Comparison of ENCODE assay signal across 12 cellular contexts in the genomic region with DNA sequence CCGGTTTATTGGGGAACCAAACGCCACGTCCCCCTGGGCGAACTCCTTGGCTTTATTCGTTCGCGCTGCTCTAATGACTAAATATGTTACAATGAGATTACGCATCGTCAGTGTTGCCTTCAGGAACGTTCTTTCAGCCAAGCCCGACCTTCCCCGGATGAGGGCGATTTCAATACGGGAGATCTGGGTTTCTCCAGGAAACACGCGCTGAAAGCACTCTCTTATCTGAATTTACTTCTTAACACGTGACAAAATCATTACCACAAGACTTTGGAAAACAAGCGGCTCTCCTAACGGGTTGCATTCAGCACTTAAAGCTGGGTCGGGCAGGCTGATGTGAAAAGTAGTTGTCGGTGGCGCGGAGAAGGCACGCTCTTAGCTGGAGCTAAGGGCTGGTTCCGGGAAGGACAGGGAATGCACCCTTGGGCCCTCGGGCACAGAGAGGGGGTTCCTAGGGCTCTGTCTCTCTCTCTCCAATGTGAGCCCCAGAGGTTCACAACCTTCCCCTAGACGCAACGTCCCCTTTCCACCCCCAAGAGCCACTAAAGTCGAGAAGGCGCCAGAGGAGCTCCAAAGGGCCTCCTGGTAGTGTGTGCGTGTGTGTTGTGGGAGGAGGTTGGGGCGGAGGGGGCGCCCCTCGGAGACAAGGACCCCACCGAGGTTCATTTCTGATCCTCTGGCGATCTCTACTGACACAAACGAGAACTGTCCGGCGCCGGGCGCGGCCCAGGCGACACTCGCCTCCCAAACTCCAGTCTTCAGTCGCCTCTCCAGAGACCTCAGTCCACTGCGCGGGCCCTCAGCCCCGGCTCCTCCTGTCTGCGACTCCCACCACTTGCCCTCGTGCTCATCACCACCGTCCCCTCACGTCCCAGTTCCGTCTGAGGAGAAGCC. TPM values are rescaled to one million over a fixed set of nuclear protein-coding genes. Genes with fewer than 3 reads are reported as not detected.
DNase-seq lines count a peak whose midpoint lies in the region; ATAC-seq and TF ChIP-seq lines count a peak whose summit lies in the region.
"Had no signal": no experiment of that assay in that cellular context is flagged by ENCODE, and none has a peak within 500 bp of the region (broad histone marks: within the 10 kb centered on the region; RNA-seq: fewer than 3 reads in every experiment).

No MANE protein-coding gene starts in this region.

- no peak overlapping the region for H2BK5ac ChIP-seq in IMR-90 (ENCODE audit: low read depth, low read length, poor library complexity, severe bottlenecking)

- no peak overlapping the region for H3K4ac ChIP-seq in IMR-90 (ENCODE audit: low read depth, low read length)

- no peak overlapping the region for H2BK20ac ChIP-seq in IMR-90 (ENCODE audit: low read depth, low read length)

- H3K27ac ChIP-seq in IMR-90 (ENCODE audit: insufficient read depth, low read length), result no peak overlapping the region
- peak overlapping the region; percentile 73 for H3K27ac ChIP-seq in caudate nucleus (ENCODE audit: low read depth, low read length)
- no peak overlapping the region for H3K27ac ChIP-seq in PC-3 (ENCODE audit: low read length)
- H3K27ac ChIP-seq: 22Rv1, epithelial cell of prostate had no signal

- no peak overlapping the region for H3K27ac Mint-ChIP-seq in nephron

- H3K27me3 ChIP-seq in IMR-90 (ENCODE audit: control insufficient read depth, insufficient read depth, low read length), result peaks cover 87% of the 10 kb centered on the region
- H3K27me3 ChIP-seq in PC-3 (ENCODE audit: low read length), result peaks cover 98% of the 10 kb centered on the region

- in situ Hi-C loops in IMR-90 (cut with MboI; ENCODE audit: low sequenced_read_pairs), result no loop called here

- H3K4me2 ChIP-seq in IMR-90 (ENCODE audit: low read depth, low read length), result no peak overlapping the region
- H3K4me2 ChIP-seq in PC-3 (ENCODE audit: low read length), result no peak overlapping the region

- TF ChIP-seq CTCF in IMR-90 (conservative IDR thresholded peaks at IDR 0.05; ENCODE audit: low read depth, low read length) (no peak), nephron (IDR thresholded peaks at IDR 0.05; ENCODE audit: unreplicated experiment in 3 of 3) (no peak), PC-3 (conservative IDR thresholded peaks at IDR 0.05; ENCODE audit: low read depth, low read length) (no peak)

- no peaks in the 10 kb centered on the region for H3K4me1 ChIP-seq in IMR-90 (ENCODE audit: control insufficient read depth, insufficient read depth, low read length)
- H3K4me1 ChIP-seq in PC-3 (ENCODE audit: insufficient read depth, low read length), result no peaks in the 10 kb centered on the region

- no peak overlapping the region for H2BK120ac ChIP-seq in IMR-90 (ENCODE audit: low read depth, low read length)

- CTCF ChIA-PET in IMR-90 (lab: Yijun Ruan, JAX), result interaction anchor here (0.6 kb wide), 1 partner anchor 286 kb away, joined by 4 read pairs; no protein-coding TSS in a partner anchor
- CTCF ChIA-PET in PC-3 (lab: Charles Lee), result no interaction called here

- DNase-seq in DMS 273 (lab: John Stamatoyannopoulos, UW; ENCODE audit: unreplicated experiment) (peak; percentile 70), DMS 273 treated with DMSO at 0.1 percent for 48 hours (lab: John Stamatoyannopoulos, UW) (no peak), IMR-90 (no peak), caudate nucleus (lab: John Stamatoyannopoulos, UW) (peak in 35 of 61 donors; percentile 10 to 68 (median 49)), NCI-H774 (lab: John Stamatoyannopoulos, UW) (no peak), PC-3 (no peak), HuH-7 (ENCODE audit: low spot score) (no peak)
- DNase-seq: NCI-H2029, occipital lobe had no signal

- H3K9me3 ChIP-seq in IMR-90 (ENCODE audit: control insufficient read depth, insufficient read depth, low read length), result 0 out of 2 replicates have a peak, but pooled peaks cover 2% of the 10 kb centered on the region
- H3K9me3 ChIP-seq in PC-3 (ENCODE audit: low read length), result no peaks in the 10 kb centered on the region

- no peaks in the 10 kb centered on the region for H3K36me3 ChIP-seq in IMR-90 (ENCODE audit: control insufficient read depth, insufficient read depth, low read length)
- H3K36me3 ChIP-seq in PC-3 (ENCODE audit: low read depth, low read length), result no peaks in the 10 kb centered on the region

- POLR2A ChIA-PET in IMR-90 (lab: Charles Lee; ENCODE audit: unreplicated experiment), result no interaction called here
- POLR2A ChIA-PET in PC-3 (lab: Charles Lee; ENCODE audit: unreplicated experiment), result no interaction called here

- H3K9me2 ChIP-seq in PC-3 (replicated peaks; ENCODE audit: low read length), result no peaks in the 10 kb centered on the region

- H3K4me1 Mint-ChIP-seq in nephron, result peaks cover 19% of the 10 kb centered on the region

- H3K18ac ChIP-seq in IMR-90 (ENCODE audit: low read depth, low read length), result no peak overlapping the region

- BruUV-seq in IMR-90 (replicated peaks; lab: Mats Ljungman, UMichigan) (no TSS peak), PC-3 (replicated peaks; lab: Mats Ljungman, UMichigan) (no TSS peak)

- no peak overlapping the region for H4K91ac ChIP-seq in IMR-90 (ENCODE audit: insufficient read depth, low read depth, low read length)

- no peak overlapping the region for H4K5ac ChIP-seq in IMR-90 (ENCODE audit: low read depth, low read length)

- ATAC-seq in IMR-90 (ENCODE audit: low read depth) (no peak), PC-3 (no peak)

- no peak overlapping the region for H4K8ac ChIP-seq in IMR-90 (ENCODE audit: low read depth in 2 of 2, low read length in 2 of 2)

- H3K56ac ChIP-seq in IMR-90 (ENCODE audit: extremely low read depth, insufficient read depth, low read length), result no peak overlapping the region

- no peak overlapping the region for H3K23ac ChIP-seq in IMR-90 (ENCODE audit: low read depth, low read length)

- no peak overlapping the region for H2BK15ac ChIP-seq in IMR-90 (ENCODE audit: low read depth, low read length)

- peaks cover 96% of the 10 kb centered on the region for H3K27me3 Mint-ChIP-seq in nephron (ENCODE audit: low read depth)

- H3K4me3 ChIP-seq in IMR-90 (ENCODE audit: insufficient read depth, low read depth, low read length) (no peak overlapping the region), PC-3 (ENCODE audit: low read length) (no peak overlapping the region)

- H3K79me1 ChIP-seq in IMR-90 (ENCODE audit: low read depth in 1 of 2, low read length in 2 of 2), result no peaks in the 10 kb centered on the region

- H3K36me3 Mint-ChIP-seq in nephron (ENCODE audit: low read depth), result no peaks in the 10 kb centered on the region

- H2AK9ac ChIP-seq in IMR-90 (replicated peaks; ENCODE audit: low read depth, low read length, poor library complexity), result no peak overlapping the region

- H3K9me3 Mint-ChIP-seq in nephron, result no peaks in the 10 kb centered on the region

- TF ChIP-seq POLR2A in IMR-90 (IDR thresholded peaks at IDR 0.05; ENCODE audit: low read depth, low read length), result no peak

- H2AK5ac ChIP-seq in IMR-90 (ENCODE audit: low read depth, low read length), result no peak overlapping the region

- dilution Hi-C loops in IMR-90 (cut with HindIII; ENCODE audit: low sequenced_read_pairs, unreplicated experiment), result no loop called here

- H3K9ac ChIP-seq in IMR-90 (ENCODE audit: low read depth, low read length) (no peak overlapping the region), PC-3 (ENCODE audit: low read length) (no peak overlapping the region)

- no peaks in the 10 kb centered on the region for H3K79me2 ChIP-seq in PC-3 (ENCODE audit: low read length)

- H3K4me3 Mint-ChIP-seq in nephron, result peak overlapping the region; percentile 34 to 51 (median 47)

- H3F3A ChIP-seq in PC-3 (ENCODE audit: low read length, unreplicated experiment), result no peaks in the 10 kb centered on the region

- H2AFZ ChIP-seq in IMR-90 (replicated peaks; ENCODE audit: low read length, poor library complexity) (peak overlapping the region; percentile 33), PC-3 (ENCODE audit: low read length) (no peak overlapping the region)

- no peaks in the 10 kb centered on the region for H4K20me1 ChIP-seq in IMR-90 (ENCODE audit: insufficient read depth, low read length)
- no peaks in the 10 kb centered on the region for H4K20me1 ChIP-seq in PC-3 (ENCODE audit: low read length)

- WGBS in IMR-90 (ENCODE audit: extremely low coverage in 2 of 2, insufficient read length in 1 of 2), 2 experiments, result 3% methylated on average over 26 of the region's 53 CpGs; no CpG with 5 or more reads in 1 of the 2 experiments

- intact Hi-C loops in IMR-90 (cut with micrococcal nuclease) (no loop called here), PC-3 (cut with micrococcal nuclease) (no loop called here)

- no peaks in the 10 kb centered on the region for H3K9me1 ChIP-seq in IMR-90 (ENCODE audit: insufficient read depth, low read length)

- TF ChIP-seq RAD21 in IMR-90 (IDR thresholded peaks at IDR 0.05; ENCODE audit: low read length), result no peak

- H3K14ac ChIP-seq in IMR-90 (replicated peaks; ENCODE audit: low read depth, low read length), result no peak overlapping the region

TF ChIP-seq in IMR-90, 13 proteins besides CTCF, POLR2A, EP300 and RAD21:
- TF ChIP-seq NFE2L2 (IDR thresholded peaks at IDR 0.05; ENCODE audit: low read depth, low read length), result no peak
- TF ChIP-seq CHD1 (IDR thresholded peaks at IDR 0.05; ENCODE audit: low read depth, low read length), result no peak
- no peak for TF ChIP-seq MAFK (IDR thresholded peaks at IDR 0.05; ENCODE audit: low read depth, low read length)
- no peak for TF ChIP-seq MAZ (IDR thresholded peaks at IDR 0.05; ENCODE audit: borderline replicate concordance, low read depth, low read length)
- no peak for TF ChIP-seq BHLHE40 (IDR thresholded peaks at IDR 0.05; ENCODE audit: low read depth, low read length)
- TF ChIP-seq ELK1 (IDR thresholded peaks at IDR 0.05; ENCODE audit: borderline replicate concordance, low read depth, low read length), result no peak

RNA-seq across cellular contexts. Expression of gene NKX2-2, which starts 7.1 kb away (rescaled TPM):
- total RNA-seq in IMR-90 (2012; rRNA removed), result not detected in 2 replicates
- polyA plus RNA-seq in IMR-90 (2012; rRNA removed), result not detected in 2 replicates
- not detected in 2 replicates for polyA plus RNA-seq in IMR-90 (2012; cell fraction: cytosol; rRNA removed)
- not detected in 2 replicates for polyA plus RNA-seq in IMR-90 (2012; cell fraction: nucleus; rRNA removed; ENCODE audit: low replicate concordance)
- not detected in 2 replicates for total RNA-seq in PC-3 (2014; rRNA removed)

Comparison
In these comparisons a context has a peak if more than half of its experiments do, and no peak if none do; other contexts are left out.
1. DNase-seq: peak in DMS 273 (single experiment) and caudate nucleus (35 of 61); none in DMS 273 treated with DMSO at 0.1 percent for 48 hours (single experiment), IMR-90 (single experiment), NCI-H774 (single experiment), PC-3 (single experiment) and HuH-7 (single experiment).